In the genomic region with DNA sequence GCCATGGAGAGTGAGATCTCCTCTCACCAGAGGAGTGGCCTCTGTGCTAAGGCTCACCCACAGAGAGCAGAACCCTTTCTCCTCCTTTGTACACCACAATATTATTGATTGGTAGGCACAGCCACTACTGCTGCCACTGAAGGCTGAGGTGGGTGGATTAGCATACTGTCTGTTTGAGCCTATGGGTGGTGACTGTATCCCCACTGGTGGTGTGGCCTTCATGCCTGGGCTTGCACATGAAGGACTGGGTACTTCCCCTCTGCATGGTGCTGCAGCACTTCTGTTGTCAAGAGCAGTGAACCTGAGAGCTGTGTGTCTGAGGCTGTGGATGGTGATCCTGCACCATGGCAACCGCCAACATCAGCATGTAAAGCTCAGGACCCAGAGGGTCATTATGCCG, we compare ENCODE assay signal across 1 cellular context.
TF ChIP-seq lines count a peak whose summit lies in the region.

No MANE protein-coding gene starts in this region.

TF ChIP-seq in IMR-90, 13 proteins besides CTCF, POLR2A, EP300 and RAD21 (continued from another document):
- TF ChIP-seq FOS (IDR thresholded peaks at IDR 0.05; ENCODE audit: low read depth, low read length) (no peak), RFX5 (IDR thresholded peaks at IDR 0.05; ENCODE audit: low read depth, low read length) (no peak), MAZ (IDR thresholded peaks at IDR 0.05; ENCODE audit: borderline replicate concordance, low read depth, low read length) (no peak), CHD1 (IDR thresholded peaks at IDR 0.05; ENCODE audit: low read depth, low read length) (no peak), MXI1 (IDR thresholded peaks at IDR 0.05; ENCODE audit: borderline replicate concordance, low read depth, low read length) (no peak)
- TF ChIP-seq, protein P1, sequence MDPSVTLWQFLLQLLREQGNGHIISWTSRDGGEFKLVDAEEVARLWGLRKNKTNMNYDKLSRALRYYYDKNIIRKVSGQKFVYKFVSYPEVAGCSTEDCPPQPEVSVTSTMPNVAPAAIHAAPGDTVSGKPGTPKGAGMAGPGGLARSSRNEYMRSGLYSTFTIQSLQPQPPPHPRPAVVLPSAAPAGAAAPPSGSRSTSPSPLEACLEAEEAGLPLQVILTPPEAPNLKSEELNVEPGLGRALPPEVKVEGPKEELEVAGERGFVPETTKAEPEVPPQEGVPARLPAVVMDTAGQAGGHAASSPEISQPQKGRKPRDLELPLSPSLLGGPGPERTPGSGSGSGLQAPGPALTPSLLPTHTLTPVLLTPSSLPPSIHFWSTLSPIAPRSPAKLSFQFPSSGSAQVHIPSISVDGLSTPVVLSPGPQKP (IDR thresholded peaks at IDR 0.05; ENCODE audit: borderline replicate concordance, low read depth, low read length): no peak
- TF ChIP-seq, protein P2, sequence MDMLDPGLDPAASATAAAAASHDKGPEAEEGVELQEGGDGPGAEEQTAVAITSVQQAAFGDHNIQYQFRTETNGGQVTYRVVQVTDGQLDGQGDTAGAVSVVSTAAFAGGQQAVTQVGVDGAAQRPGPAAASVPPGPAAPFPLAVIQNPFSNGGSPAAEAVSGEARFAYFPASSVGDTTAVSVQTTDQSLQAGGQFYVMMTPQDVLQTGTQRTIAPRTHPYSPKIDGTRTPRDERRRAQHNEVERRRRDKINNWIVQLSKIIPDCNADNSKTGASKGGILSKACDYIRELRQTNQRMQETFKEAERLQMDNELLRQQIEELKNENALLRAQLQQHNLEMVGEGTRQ (IDR thresholded peaks at IDR 0.05; ENCODE audit: low read depth, low read length): no peak
TF ChIP-seq in IMR-90: peak in this region for 0.
